ENCODE assay signal across 10 cellular contexts in the genomic region with DNA sequence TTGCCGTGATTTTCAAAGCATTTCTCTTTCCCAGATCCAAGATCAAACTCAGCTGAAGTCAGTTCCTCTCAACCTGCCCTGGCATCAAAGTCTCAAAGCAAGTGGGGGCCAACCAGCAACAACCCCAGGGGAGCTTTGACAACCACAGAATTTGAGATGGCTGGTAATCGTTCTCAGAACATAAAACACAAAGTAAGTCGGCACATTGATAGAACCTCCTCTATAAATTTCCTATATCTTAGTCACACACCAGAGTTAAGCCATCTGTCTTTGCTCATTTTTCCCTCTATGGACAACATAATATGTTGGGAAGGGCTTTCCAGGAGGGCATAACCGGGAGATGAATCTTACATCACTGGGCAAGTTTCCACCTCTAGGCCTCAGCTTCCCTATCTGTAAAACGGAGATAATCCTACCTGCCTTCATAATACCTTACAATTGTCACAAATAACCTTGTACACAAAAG. TPM values are rescaled to one million over a fixed set of nuclear protein-coding genes. Genes with fewer than 3 reads are reported as not detected.
DNase-seq lines count a peak whose midpoint lies in the region; ATAC-seq and TF ChIP-seq lines count a peak whose summit lies in the region.
"Had no signal": no experiment of that assay in that cellular context is flagged by ENCODE, and none has a peak within 500 bp of the region (broad histone marks: within the 10 kb centered on the region; RNA-seq: fewer than 3 reads in every experiment).

No MANE protein-coding gene starts in this region.

- intact Hi-C loops in CD8-positive, alpha-beta T cell (cut with DNase I, micrococcal nuclease), result loop anchor here (5.0 kb wide), 3 partner anchors 556 to 904 kb away; partner anchors contain the start of genes ADK (in 1 of the 2), AP3M1 (in 1 of the 2), MCU (in 1 of the 2) and MICU1 (in 1 of the 2)
- intact Hi-C loops in prostate gland (cut with DNase I), result loop anchor here (5.0 kb wide), 1 partner anchor 151 kb away; the partner anchor contains the start of gene P4HA1

- no peak overlapping the region for H3K27ac ChIP-seq in CD8-positive, alpha-beta T cell (ENCODE audit: low read depth, low read length)
- H3K27ac ChIP-seq in prostate gland, result no peak overlapping the region

- no peaks in the 10 kb centered on the region for H3K9me3 Mint-ChIP-seq in CD8-positive, alpha-beta T cell
- no peaks in the 10 kb centered on the region for H3K9me3 Mint-ChIP-seq in HFFc6
- H3K9me3 Mint-ChIP-seq in activated naive CD8-positive, alpha-beta T cell (ENCODE audit: low read depth), result no peaks in the 10 kb centered on the region
- H3K9me3 Mint-ChIP-seq in naive thymus-derived CD8-positive, alpha-beta T cell, result no peaks in the 10 kb centered on the region

- TF ChIP-seq POLR2A in prostate gland (IDR thresholded peaks at IDR 0.05), result no peak

- peaks cover 39% of the 10 kb centered on the region for H3K4me1 ChIP-seq in CD8-positive, alpha-beta T cell (ENCODE audit: insufficient read depth, low read length)
- peaks cover 14% of the 10 kb centered on the region for H3K4me1 ChIP-seq in prostate gland (replicated peaks)

- H3K27me3 ChIP-seq in CD8-positive, alpha-beta T cell (ENCODE audit: insufficient read depth, low read length), result no peaks in the 10 kb centered on the region
- no peaks in the 10 kb centered on the region for H3K27me3 ChIP-seq in prostate gland (replicated peaks; ENCODE audit: insufficient read depth)
- H3K27me3 ChIP-seq: ovary had no signal

- no peak overlapping the region for H3K4me3 ChIP-seq in CD8-positive, alpha-beta T cell (ENCODE audit: low read depth, low read length)
- no peak overlapping the region for H3K4me3 ChIP-seq in prostate gland

- no peaks in the 10 kb centered on the region for H3K9me3 ChIP-seq in CD8-positive, alpha-beta T cell (ENCODE audit: low read length)
- no peaks in the 10 kb centered on the region for H3K9me3 ChIP-seq in prostate gland
- H3K9me3 ChIP-seq: ovary had no signal

- no peak for TF ChIP-seq CTCF in CD8-positive, alpha-beta T cell (IDR thresholded peaks at IDR 0.05)
- TF ChIP-seq CTCF in HFFc6 (IDR thresholded peaks at IDR 0.05), result no peak
- TF ChIP-seq CTCF in prostate gland (IDR thresholded peaks at IDR 0.05), result no peak

- DNase-seq in CD8-positive, alpha-beta T cell, result no peak
- DNase-seq in HFFc6 (no peak), prostate gland (ENCODE audit: low spot score) (no peak), Ammon's horn (ENCODE audit: low spot score) (no peak), NCI-H187 treated with DMSO at 0.1 percent for 48 hours (lab: John Stamatoyannopoulos, UW) (no peak)
- no peak for DNase-seq in naive thymus-derived CD8-positive, alpha-beta T cell
- no peak for DNase-seq in activated CD8-positive, alpha-beta memory T cell treated with anti-CD3 and anti-CD28 coated beads, Interleukin-2, amount 50 U/mL, for 4 hours
- DNase-seq: MV-4-11, ovary had no signal

- WGBS in prostate gland, result 74% methylated on average over 5 of the region's 5 CpGs

- peaks cover 71% of the 10 kb centered on the region for H3K4me1 Mint-ChIP-seq in CD8-positive, alpha-beta T cell (ENCODE audit: low read depth)
- peaks cover 61% of the 10 kb centered on the region for H3K4me1 Mint-ChIP-seq in HFFc6 (ENCODE audit: low read depth)
- H3K4me1 Mint-ChIP-seq in activated naive CD8-positive, alpha-beta T cell (ENCODE audit: low read depth), result peaks cover 49% of the 10 kb centered on the region
- peaks cover 12 to 82% (median 60%) of the 10 kb centered on the region in 4 donors for H3K4me1 Mint-ChIP-seq in naive thymus-derived CD8-positive, alpha-beta T cell

- peaks cover 70% of the 10 kb centered on the region for H3K36me3 Mint-ChIP-seq in CD8-positive, alpha-beta T cell
- peaks cover 64% of the 10 kb centered on the region for H3K36me3 Mint-ChIP-seq in HFFc6 (ENCODE audit: low read depth)
- peaks cover 10% of the 10 kb centered on the region for H3K36me3 Mint-ChIP-seq in activated naive CD8-positive, alpha-beta T cell
- H3K36me3 Mint-ChIP-seq in naive thymus-derived CD8-positive, alpha-beta T cell, result peaks cover 0 to 51% (median 15%) of the 10 kb centered on the region in 3 donors

- peaks cover 5% of the 10 kb centered on the region for H3K36me3 ChIP-seq in CD8-positive, alpha-beta T cell (ENCODE audit: insufficient read depth, low read length)
- no peaks in the 10 kb centered on the region for H3K36me3 ChIP-seq in prostate gland
- H3K36me3 ChIP-seq: ovary had no signal

- POLR2A ChIA-PET in CD8-positive, alpha-beta T cell (lab: Charles Lee), result interaction anchor here (1.5 to 2.0 kb wide), 2 partner anchors 77 to 152 kb away, joined by 6 to 9 read pairs; partner anchors contain the start of gene P4HA1
- POLR2A ChIA-PET in naive thymus-derived CD8-positive, alpha-beta T cell (lab: Charles Lee), result interaction anchor here (1.0 to 2.5 kb wide), 4 partner anchors 110 to 377 kb away, joined by 3 to 11 read pairs (median 10); partner anchors contain the start of genes ANXA7, CFAP70 and PPP3CB

- H3K27me3 Mint-ChIP-seq in CD8-positive, alpha-beta T cell (ENCODE audit: low read depth), result no peaks in the 10 kb centered on the region
- H3K27me3 Mint-ChIP-seq in HFFc6 (ENCODE audit: insufficient read depth), result no peaks in the 10 kb centered on the region
- no peaks in the 10 kb centered on the region for H3K27me3 Mint-ChIP-seq in activated naive CD8-positive, alpha-beta T cell
- H3K27me3 Mint-ChIP-seq in naive thymus-derived CD8-positive, alpha-beta T cell, result no peaks in the 10 kb centered on the region

- H3K4me3 Mint-ChIP-seq in CD8-positive, alpha-beta T cell, result peak overlapping the region; percentile 96
- peak overlapping the region; percentile 98 for H3K4me3 Mint-ChIP-seq in HFFc6
- peak overlapping the region; percentile 99 for H3K4me3 Mint-ChIP-seq in activated naive CD8-positive, alpha-beta T cell
- H3K4me3 Mint-ChIP-seq in naive thymus-derived CD8-positive, alpha-beta T cell, result peak overlapping the region in 9 of 10 donors; percentile 50 to 98 (median 95)

- ATAC-seq in CD8-positive, alpha-beta T cell, result no peak
- no peak for ATAC-seq in naive thymus-derived CD8-positive, alpha-beta T cell

- peak overlapping the region; percentile 97 for H3K27ac Mint-ChIP-seq in CD8-positive, alpha-beta T cell
- H3K27ac Mint-ChIP-seq in HFFc6, result peak overlapping the region; percentile 82
- peak overlapping the region; percentile 96 for H3K27ac Mint-ChIP-seq in activated naive CD8-positive, alpha-beta T cell
- peak overlapping the region in 9 of 10 donors; percentile 94 to 98 (median 97) for H3K27ac Mint-ChIP-seq in naive thymus-derived CD8-positive, alpha-beta T cell

- CTCF ChIA-PET in CD8-positive, alpha-beta T cell (lab: Charles Lee), result interaction anchor here (1.5 kb wide), 1 partner anchor 151 kb away, joined by 3 read pairs; no protein-coding TSS in a partner anchor

RNA-seq across cellular contexts. Expression of gene DNAJC9, which starts 1.2 kb away (rescaled TPM):
- 10 to 100 TPM; 17.6 to 18.4 TPM for total RNA-seq in CD8-positive, alpha-beta T cell
- 10 to 100 TPM; 18.6 to 30.9 (median 27.1) TPM for total RNA-seq in HFFc6 (2021; fragmentation: NEBNext Ultra II Directional; extraction: Animal tissue kit (Norgen Biotek cat#: 25700))
- total RNA-seq in naive thymus-derived CD8-positive, alpha-beta T cell, result 10 to 100 TPM; 28.5 to 30.8 TPM
- polyA plus RNA-seq in naive thymus-derived CD8-positive, alpha-beta T cell, result 10 to 100 TPM; 27.5 to 28.7 (median 27.6) TPM
- 10 to 100 TPM; 17.4 to 26.2 TPM for total RNA-seq in prostate gland

RNA-seq across cellular contexts. Expression of gene MRPS16, which starts 4.2 kb away (rescaled TPM):
- total RNA-seq in CD8-positive, alpha-beta T cell, result 10 to 100 TPM; 23.6 to 28.7 TPM
- total RNA-seq in HFFc6 (2021; fragmentation: NEBNext Ultra II Directional; extraction: Animal tissue kit (Norgen Biotek cat#: 25700)), result 100 to 1,000 TPM; 100 to 140 (median 116) TPM
- 10 to 100 TPM; 51.3 to 54.3 TPM for total RNA-seq in naive thymus-derived CD8-positive, alpha-beta T cell
- 100 to 1,000 TPM in 1 of 3 donors, 10 to 100 TPM in 2; 91.1 to 117 (median 92.4) TPM for polyA plus RNA-seq in naive thymus-derived CD8-positive, alpha-beta T cell
- 10 to 100 TPM; 47.0 to 51.9 TPM for total RNA-seq in prostate gland
